In genomic region chr7:54355842-54356241, GRCh38 we compare ENCODE assay signal across 24 cellular contexts.
"Had no signal": no experiment of that assay in that cellular context is flagged by ENCODE, and none has a peak within 500 bp of the region (broad histone marks: within the 10 kb centered on the region; RNA-seq: fewer than 3 reads in every experiment).

No MANE protein-coding gene starts in this region.

- H3K27ac Mint-ChIP-seq: stimulated activated effector memory CD8-positive, alpha-beta T cell treated with anti-CD3 and anti-CD28 coated beads, Interleukin-12 subunit alpha, Interleukin-12 subunit beta, amount 100 ng/mL, for 72 hours; stimulated activated memory B cell treated with anti-CD40 and anti-IgM and Interleukin-4, amounts not matched to agents 10 μg/mL and 1 μg/mL and 100 μg/mL, for 72 hours; stimulated activated naive B cell treated with anti-CD40 and anti-IgM and Interleukin-4, amounts not matched to agents 10 μg/mL and 1 μg/mL and 100 μg/mL, for 72 hours; stimulated activated naive CD8-positive, alpha-beta T cell treated with anti-CD3 and anti-CD28 coated beads, Interleukin-15, amount 100 ng/mL, for 72 hours; stimulated activated naive CD8-positive, alpha-beta T cell treated with anti-CD3 and anti-CD28 coated beads, Interleukin-15, Interleukin-2, amounts not matched to agents 100 ng/mL and 50 ng/mL, for 24 hours had no signal

- H3K4me3 Mint-ChIP-seq: stimulated activated effector memory CD8-positive, alpha-beta T cell treated with anti-CD3 and anti-CD28 coated beads, Interleukin-12 subunit alpha, Interleukin-12 subunit beta, amount 100 ng/mL, for 72 hours; stimulated activated memory B cell treated with anti-CD40 and anti-IgM and Interleukin-4, amounts not matched to agents 10 μg/mL and 1 μg/mL and 100 μg/mL, for 72 hours; stimulated activated naive B cell treated with anti-CD40 and anti-IgM and Interleukin-4, amounts not matched to agents 10 μg/mL and 1 μg/mL and 100 μg/mL, for 72 hours; stimulated activated naive CD8-positive, alpha-beta T cell treated with anti-CD3 and anti-CD28 coated beads, Interleukin-15, amount 100 ng/mL, for 72 hours; stimulated activated naive CD8-positive, alpha-beta T cell treated with anti-CD3 and anti-CD28 coated beads, Interleukin-15, Interleukin-2, amounts not matched to agents 100 ng/mL and 50 ng/mL, for 24 hours had no signal

- H3K36me3 Mint-ChIP-seq: stimulated activated effector memory CD8-positive, alpha-beta T cell treated with anti-CD3 and anti-CD28 coated beads, Interleukin-12 subunit alpha, Interleukin-12 subunit beta, amount 100 ng/mL, for 72 hours; stimulated activated memory B cell treated with anti-CD40 and anti-IgM and Interleukin-4, amounts not matched to agents 10 μg/mL and 1 μg/mL and 100 μg/mL, for 72 hours; stimulated activated naive B cell treated with anti-CD40 and anti-IgM and Interleukin-4, amounts not matched to agents 10 μg/mL and 1 μg/mL and 100 μg/mL, for 72 hours had no signal

- H3K4me1 Mint-ChIP-seq: stimulated activated effector memory CD8-positive, alpha-beta T cell treated with anti-CD3 and anti-CD28 coated beads, Interleukin-12 subunit alpha, Interleukin-12 subunit beta, amount 100 ng/mL, for 72 hours; stimulated activated memory B cell treated with anti-CD40 and anti-IgM and Interleukin-4, amounts not matched to agents 10 μg/mL and 1 μg/mL and 100 μg/mL, for 72 hours; stimulated activated naive B cell treated with anti-CD40 and anti-IgM and Interleukin-4, amounts not matched to agents 10 μg/mL and 1 μg/mL and 100 μg/mL, for 72 hours; stimulated activated naive CD8-positive, alpha-beta T cell treated with anti-CD3 and anti-CD28 coated beads, Interleukin-15, amount 100 ng/mL, for 72 hours had no signal

- DNase-seq: stimulated activated CD4-positive, alpha-beta T cell treated with anti-CD3 and anti-CD28 coated beads, Interleukin-2, amount 100 ng/mL, for 24 hours; stimulated activated CD4-positive, alpha-beta T cell treated with anti-CD3 and anti-CD28 coated beads, Interleukin-2, amount 100 ng/mL, for 48 hours; stimulated activated CD4-positive, alpha-beta T cell treated with anti-CD3 and anti-CD28 coated beads, Interleukin-4, amount 100 ng/mL, for 1 hour; stimulated activated CD4-positive, alpha-beta T cell treated with anti-CD3 and anti-CD28 coated beads, Interleukin-4, amount 100 ng/mL, for 24 hours; stimulated activated CD4-positive, alpha-beta T cell treated with anti-CD3 and anti-CD28 coated beads, Interleukin-4, amount 100 ng/mL, for 4 hours; stimulated activated CD8-positive, alpha-beta memory T cell treated with anti-CD3 and anti-CD28 coated beads, Interleukin-4, amount 100 ng/mL, for 48 hours; stimulated activated naive B cell treated with anti-CD40 and anti-IgM and Interleukin-4, amounts not matched to agents 10 μg/mL and 1 μg/mL and 100 μg/mL, for 72 hours; stimulated activated naive CD4-positive, alpha-beta T cell; stimulated activated naive CD4-positive, alpha-beta T cell treated with Interleukin-2 at 50 U/mL for 16 hours; stimulated activated naive CD8-positive, alpha-beta T cell treated with anti-CD3 and anti-CD28 coated beads, Interleukin-15, amount 100 ng/mL, for 72 hours; stimulated activated naive CD8-positive, alpha-beta T cell treated with anti-CD3 and anti-CD28 coated beads, Interleukin-15, Interleukin-2, amounts not matched to agents 100 U/mL and 50 U/mL, for 24 hours; stomach; substantia nigra; testis; thyroid gland; tibial artery; transverse colon; trophoblast cell; upper lobe of left lung; upper lobe of right lung; uterus had no signal

- H3K27me3 Mint-ChIP-seq: stimulated activated memory B cell treated with anti-CD40 and anti-IgM and Interleukin-4, amounts not matched to agents 10 μg/mL and 1 μg/mL and 100 μg/mL, for 72 hours; stimulated activated naive B cell treated with anti-CD40 and anti-IgM and Interleukin-4, amounts not matched to agents 10 μg/mL and 1 μg/mL and 100 μg/mL, for 72 hours; stimulated activated naive CD8-positive, alpha-beta T cell treated with anti-CD3 and anti-CD28 coated beads, Interleukin-15, amount 100 ng/mL, for 72 hours; stimulated activated naive CD8-positive, alpha-beta T cell treated with anti-CD3 and anti-CD28 coated beads, Interleukin-15, Interleukin-2, amounts not matched to agents 100 ng/mL and 50 ng/mL, for 24 hours had no signal
